ENCODE assay signal across 28 cellular contexts in the genomic region with DNA sequence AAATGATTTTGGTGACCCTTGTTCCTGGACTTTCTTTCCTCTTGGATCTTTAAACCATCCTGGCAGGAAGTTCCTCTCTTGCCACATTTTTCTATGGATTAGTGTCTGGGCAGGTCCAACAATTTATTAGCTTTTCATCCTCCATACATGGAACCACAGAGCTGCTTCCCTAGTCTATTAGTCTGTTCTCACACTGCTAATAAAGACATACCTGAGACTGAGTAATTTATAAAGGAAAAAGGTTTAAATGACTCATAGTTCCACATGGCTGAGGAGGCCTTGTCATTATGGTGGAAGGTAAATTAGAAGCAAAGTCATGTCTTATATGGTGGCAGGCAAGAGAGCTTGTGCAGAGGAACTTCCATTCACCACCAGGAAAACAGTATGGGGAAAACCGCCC.
"Had no signal": no experiment of that assay in that cellular context is flagged by ENCODE, and none has a peak within 500 bp of the region (broad histone marks: within the 10 kb centered on the region; RNA-seq: fewer than 3 reads in every experiment).

No MANE protein-coding gene starts in this region.

- H2AFZ ChIP-seq: neural progenitor cell, parathyroid adenoma had no signal

- H3K4me1 ChIP-seq: neural progenitor cell, parathyroid adenoma, stomach, thyroid gland, vagina had no signal

- H3K4me3 ChIP-seq: dorsolateral prefrontal cortex, esophagus squamous epithelium, lung, neural progenitor cell, right atrium auricular region, smooth muscle cell, stomach, thyroid gland, vagina had no signal

- H3K27ac Mint-ChIP-seq: nephron; neural progenitor cell; progenitor cell of endocrine pancreas; stimulated activated effector memory CD8-positive, alpha-beta T cell treated with anti-CD3 and anti-CD28 coated beads, Interleukin-12 subunit alpha, Interleukin-12 subunit beta, amount 100 ng/mL, for 72 hours had no signal

- FAIRE-seq: colon, frontal cortex had no signal

- H3K9me3 Mint-ChIP-seq: immature natural killer cell; nephron; stimulated activated effector memory CD8-positive, alpha-beta T cell treated with anti-CD3 and anti-CD28 coated beads, Interleukin-12 subunit alpha, Interleukin-12 subunit beta, amount 100 ng/mL, for 72 hours had no signal

- H3K4me3 Mint-ChIP-seq: immature natural killer cell; naive thymus-derived CD4-positive, alpha-beta T cell; nephron; neural progenitor cell; stimulated activated effector memory CD8-positive, alpha-beta T cell treated with anti-CD3 and anti-CD28 coated beads, Interleukin-12 subunit alpha, Interleukin-12 subunit beta, amount 100 ng/mL, for 72 hours had no signal

- H3K36me3 ChIP-seq: esophagus squamous epithelium, neural progenitor cell, right atrium auricular region, stomach, thyroid gland, vagina had no signal

- H3K4me2 ChIP-seq: neural progenitor cell, smooth muscle cell had no signal

- H3K36me3 Mint-ChIP-seq: immature natural killer cell; naive thymus-derived CD4-positive, alpha-beta T cell; neural progenitor cell; stimulated activated effector memory CD8-positive, alpha-beta T cell treated with anti-CD3 and anti-CD28 coated beads, Interleukin-12 subunit alpha, Interleukin-12 subunit beta, amount 100 ng/mL, for 72 hours had no signal

- H3K9ac ChIP-seq: neural progenitor cell, parathyroid adenoma had no signal

- H3K9me3 ChIP-seq: esophagus squamous epithelium, right atrium auricular region, stomach, thyroid gland, vagina had no signal

- H3K27ac ChIP-seq: dorsolateral prefrontal cortex, esophagus squamous epithelium, neural progenitor cell, parathyroid adenoma, right atrium auricular region, stomach, thyroid gland, vagina had no signal

- H3K4me1 Mint-ChIP-seq: immature natural killer cell; naive thymus-derived CD4-positive, alpha-beta T cell; stimulated activated effector memory CD8-positive, alpha-beta T cell treated with anti-CD3 and anti-CD28 coated beads, Interleukin-12 subunit alpha, Interleukin-12 subunit beta, amount 100 ng/mL, for 72 hours had no signal

- ATAC-seq: left lobe of liver; naive thymus-derived CD4-positive, alpha-beta T cell; sciatic nerve; stimulated activated effector memory CD8-positive, alpha-beta T cell treated with anti-CD3 and anti-CD28 coated beads, Interleukin-12 subunit alpha, Interleukin-12 subunit beta, amount 100 ng/mL, for 72 hours had no signal

- H3K27me3 ChIP-seq: esophagus squamous epithelium, neural progenitor cell, right atrium auricular region, stomach, thyroid gland, vagina had no signal

- DNase-seq: dorsolateral prefrontal cortex; effector CD4-positive, alpha-beta T cell; esophagus squamous epithelium; hypothalamus; immature natural killer cell; islet precursor cell; mesendoderm; midbrain; naive thymus-derived CD4-positive, alpha-beta T cell; stimulated activated CD4-positive, alpha-beta T cell treated with anti-CD3 and anti-CD28 coated beads, Interleukin-2, amount 100 ng/mL, for 24 hours; stimulated activated CD4-positive, alpha-beta T cell treated with anti-CD3 and anti-CD28 coated beads, Interleukin-4, amount 100 ng/mL, for 24 hours; stimulated activated naive CD4-positive, alpha-beta T cell treated with Interleukin-2 at 50 U/mL for 16 hours; stomach; thyroid gland; trophoblast cell had no signal

- H3K79me2 ChIP-seq: parathyroid adenoma had no signal
